18 cellular contexts compared by ENCODE assay signal in genomic region chr3:151900460-151900859, GRCh38. TPM values are rescaled to one million over a fixed set of nuclear protein-coding genes. Genes with fewer than 3 reads are reported as not detected.
"Had no signal": no experiment of that assay in that cellular context is flagged by ENCODE, and none has a peak within 500 bp of the region (broad histone marks: within the 10 kb centered on the region; RNA-seq: fewer than 3 reads in every experiment).

No MANE protein-coding gene starts in this region.

- H3K4me2 ChIP-seq: hepatocyte had no signal

- H3K4me3 ChIP-seq: breast epithelium, hepatocyte, right lobe of liver had no signal

- H3K27me3 Mint-ChIP-seq: activated CD4-positive, alpha-beta memory T cell treated with anti-CD3 and anti-CD28 coated beads, Interleukin-2, amount 10 ng/mL, durations not matched to agents 7 days and 5 days; activated naive CD8-positive, alpha-beta T cell treated with anti-CD3 and anti-CD28 coated beads for 36 hours; progenitor cell of endocrine pancreas had no signal

- H3K36me3 ChIP-seq: breast epithelium, right lobe of liver had no signal

- H3K27me3 ChIP-seq: breast epithelium, hepatocyte, right lobe of liver had no signal

- H3K79me2 ChIP-seq: hepatocyte had no signal

- H3K9me3 ChIP-seq: breast epithelium, right lobe of liver had no signal

- H3K36me3 Mint-ChIP-seq: activated naive CD8-positive, alpha-beta T cell treated with anti-CD3 and anti-CD28 coated beads for 36 hours had no signal

- H2AFZ ChIP-seq: hepatocyte had no signal

- H3K4me1 ChIP-seq: breast epithelium, right lobe of liver had no signal

- H3K4me3 Mint-ChIP-seq: activated CD4-positive, alpha-beta memory T cell treated with anti-CD3 and anti-CD28 coated beads, Interleukin-2, amount 10 ng/mL, durations not matched to agents 7 days and 5 days; activated naive CD8-positive, alpha-beta T cell treated with anti-CD3 and anti-CD28 coated beads for 36 hours had no signal

- H3K27ac Mint-ChIP-seq: activated naive CD8-positive, alpha-beta T cell treated with anti-CD3 and anti-CD28 coated beads for 36 hours; progenitor cell of endocrine pancreas had no signal

- DNase-seq: activated CD4-positive, alpha-beta memory T cell treated with anti-CD3 and anti-CD28 coated beads, Interleukin-2, amount 10 ng/mL, durations not matched to agents 7 days and 5 days; activated CD4-positive, alpha-beta T cell treated with anti-CD3 and anti-CD28 coated beads for 1 hour; activated gamma-delta T cell; activated naive CD8-positive, alpha-beta T cell treated with anti-CD3 and anti-CD28 coated beads for 36 hours; activated T-cell treated with anti-CD3 and anti-CD28 coated beads, Interleukin-2, amount 50 U/mL, for 48 hours; anterior cingulate cortex; left ventricle myocardium superior; right lobe of liver; stimulated activated CD4-positive, alpha-beta T cell treated with anti-CD3 and anti-CD28 coated beads, Interleukin-12 subunit alpha, Interleukin-12 subunit beta, amount 100 ng/mL, for 4 hours; stimulated activated naive CD4-positive, alpha-beta T cell; substantia nigra; SW 1271; T-helper 9 cell; trophoblast cell had no signal

- H3K9me3 Mint-ChIP-seq: activated CD4-positive, alpha-beta memory T cell treated with anti-CD3 and anti-CD28 coated beads, Interleukin-2, amount 10 ng/mL, durations not matched to agents 7 days and 5 days; activated naive CD8-positive, alpha-beta T cell treated with anti-CD3 and anti-CD28 coated beads for 36 hours had no signal

- H3K27ac ChIP-seq: breast epithelium, hepatocyte, right lobe of liver had no signal

- ATAC-seq: right lobe of liver had no signal

RNA-seq across cellular contexts. Expression of gene SUCNR1, which starts 27.0 kb away (rescaled TPM):
- total RNA-seq: activated CD4-positive, alpha-beta memory T cell treated with anti-CD3 and anti-CD28 coated beads, Interleukin-2, amount 10 ng/mL, durations not matched to agents 7 days and 5 days; myocyte had no signal
